13 cellular contexts compared by ENCODE assay signal in the genomic region with DNA sequence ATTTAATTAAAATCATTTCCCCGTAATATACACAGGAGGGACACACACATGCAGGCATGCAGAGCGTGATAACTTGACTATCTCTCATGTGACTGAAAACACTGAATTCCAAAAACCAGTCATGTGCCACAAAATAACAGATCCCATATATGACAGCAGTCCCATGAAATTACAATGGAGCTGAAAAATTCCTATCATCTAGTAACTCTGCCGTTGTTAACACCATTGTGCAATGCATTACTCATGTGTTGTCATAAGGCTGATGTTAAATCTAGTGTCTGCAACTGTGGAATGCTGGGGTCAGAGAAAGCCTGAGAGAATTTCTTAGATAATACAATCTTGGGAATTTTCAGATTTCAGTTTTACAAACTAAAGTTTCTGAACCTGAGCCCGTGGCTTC.
DNase-seq lines count a peak whose midpoint lies in the region; ATAC-seq and TF ChIP-seq lines count a peak whose summit lies in the region.
"Had no signal": no experiment of that assay in that cellular context is flagged by ENCODE, and none has a peak within 500 bp of the region (broad histone marks: within the 10 kb centered on the region; RNA-seq: fewer than 3 reads in every experiment).

No MANE protein-coding gene starts in this region.

- no peaks in the 10 kb centered on the region for H3K9me3 Mint-ChIP-seq in natural killer cell

- no peak overlapping the region for H2BK15ac ChIP-seq in neuronal stem cell (ENCODE audit: low read length)

- no peak overlapping the region for H3K4me3 Mint-ChIP-seq in natural killer cell

- no peak for TF ChIP-seq CTCF in fibroblast of the aortic adventitia (IDR thresholded peaks at IDR 0.05; ENCODE audit: insufficient read depth, low read length)
- no peak for TF ChIP-seq CTCF in natural killer cell (IDR thresholded peaks at IDR 0.05)

- H2BK5ac ChIP-seq in neuronal stem cell (ENCODE audit: low read length), result no peak overlapping the region

- no peak overlapping the region for H4K91ac ChIP-seq in neuronal stem cell (ENCODE audit: low read depth, low read length, poor library complexity)

- DNase-seq in GM23248, result peak; percentile 93
- DNase-seq in SJSA1 (ENCODE audit: low read depth in 1 of 2, low spot score in 2 of 2), result peak in 1 of 2 experiments; percentile 86
- DNase-seq in fibroblast of the aortic adventitia (ENCODE audit: low read depth), result peak; percentile 99
- DNase-seq in retina, result peak; percentile 9
- DNase-seq in neuronal stem cell (ENCODE audit: low spot score), result no peak
- DNase-seq in natural killer cell, result no peak
- no peak for DNase-seq in activated effector memory CD4-positive, alpha-beta T cell treated with anti-CD3 and anti-CD28 coated beads, Interleukin-2, amount 50 U/mL, for 16 hours
- no peak for DNase-seq in GM19238 (ENCODE audit: insufficient read length, low spot score)
- DNase-seq: activated CD8-positive, alpha-beta memory T cell treated with anti-CD3 and anti-CD28 coated beads, Interleukin-2, amount 50 U/mL, for 4 hours; colonic mucosa; NCI-H1417 treated with DMSO at 0.1 percent for 48 hours; SJCRH30; stimulated activated naive CD4-positive, alpha-beta T cell treated with Interleukin-2 at 50 U/mL for 16 hours had no signal

- H3K4me3 ChIP-seq in GM23248 (peak overlapping the region; percentile 38; the same call in 1 of the 2 replicates), SJSA1 (no peak overlapping the region), fibroblast of the aortic adventitia (ENCODE audit: low read depth, low read length) (no peak overlapping the region), neuronal stem cell (ENCODE audit: low read length in 2 of 2) (no peak overlapping the region)
- H3K4me3 ChIP-seq: colonic mucosa, SJCRH30 had no signal

- no peaks in the 10 kb centered on the region for H3K36me3 ChIP-seq in GM23248 (ENCODE audit: low read depth)
- H3K36me3 ChIP-seq in SJSA1, result no peaks in the 10 kb centered on the region
- H3K36me3 ChIP-seq in neuronal stem cell (replicated peaks in 1 of 2; ENCODE audit: control insufficient read depth in 2 of 2, insufficient read depth in 2 of 2, low read length in 2 of 2), result no peaks in the 10 kb centered on the region
- H3K36me3 ChIP-seq: colonic mucosa, SJCRH30 had no signal

- H3K27ac ChIP-seq in GM23248, result peak overlapping the region; percentile 82
- H3K27ac ChIP-seq in SJSA1, result peak overlapping the region; percentile 88
- no peak overlapping the region for H3K27ac ChIP-seq in neuronal stem cell (replicated peaks; ENCODE audit: low read length)
- H3K27ac ChIP-seq: colonic mucosa, SJCRH30 had no signal

- no peak overlapping the region for H3K4ac ChIP-seq in neuronal stem cell (ENCODE audit: low read length)

- H3K14ac ChIP-seq in neuronal stem cell (ENCODE audit: low read length), result no peak overlapping the region

- H3K9me2 ChIP-seq in GM23248 (ENCODE audit: insufficient read depth), result no peaks in the 10 kb centered on the region

- H3K27ac Mint-ChIP-seq in natural killer cell, result no peak overlapping the region

- no peak overlapping the region for H2AK5ac ChIP-seq in neuronal stem cell (ENCODE audit: low read depth, low read length)

- no peaks in the 10 kb centered on the region for H3K36me3 Mint-ChIP-seq in natural killer cell

- H3K9ac ChIP-seq in GM23248, result peak overlapping the region; percentile 56
- H3K9ac ChIP-seq in neuronal stem cell (ENCODE audit: low read depth, low read length, poor library complexity), result no peak overlapping the region

- peaks cover 17% of the 10 kb centered on the region for H3F3A ChIP-seq in GM23248 (ENCODE audit: insufficient read depth)

- H2BK120ac ChIP-seq in neuronal stem cell (ENCODE audit: low read depth, low read length), result no peak overlapping the region

- H3K27me3 ChIP-seq in GM23248 (replicated peaks; ENCODE audit: insufficient read depth) (no peaks in the 10 kb centered on the region), SJSA1 (replicated peaks) (no peaks in the 10 kb centered on the region), neuronal stem cell (ENCODE audit: control insufficient read depth in 3 of 3, insufficient read depth in 3 of 3, low read depth in 1 of 3, low read length in 3 of 3) (no peaks in the 10 kb centered on the region)
- H3K27me3 ChIP-seq: colonic mucosa, SJCRH30 had no signal

- 14 to 24% methylated on average over 4 of the region's 4 CpGs for WGBS in GM23248 (ENCODE audit: low coverage in 1 of 2, low lambda C conversion rate in 2 of 2, missing lambda C conversion rate in 2 of 2), 2 experiments
- WGBS in neuronal stem cell (ENCODE audit: extremely low coverage in 2 of 2, insufficient read length in 2 of 2, insufficient replicate concordance in 1 of 2), 2 donors, result no CpG with 5 or more reads among the region's 4 CpGs

- H3K23ac ChIP-seq in neuronal stem cell (ENCODE audit: low read depth, low read length, poor library complexity), result no peak overlapping the region

- ATAC-seq in natural killer cell, result no peak

- H2BK12ac ChIP-seq in neuronal stem cell (ENCODE audit: low read length), result no peak overlapping the region

- no peaks in the 10 kb centered on the region for H3K79me1 ChIP-seq in neuronal stem cell (ENCODE audit: low read depth, low read length)

- no peaks in the 10 kb centered on the region for H3K4me1 Mint-ChIP-seq in natural killer cell

- H4K8ac ChIP-seq in neuronal stem cell (ENCODE audit: low read depth, low read length), result no peak overlapping the region

- intact Hi-C loops in natural killer cell (cut with micrococcal nuclease), result no loop called here

- H2AFZ ChIP-seq in GM23248 (no peak overlapping the region), neuronal stem cell (ENCODE audit: low read length) (no peak overlapping the region)

- peaks cover 15% of the 10 kb centered on the region for H3K4me1 ChIP-seq in GM23248 (ENCODE audit: insufficient read depth)
- H3K4me1 ChIP-seq in SJSA1 (replicated peaks), result peaks cover 14% of the 10 kb centered on the region
- peaks cover 10 to 11% of the 10 kb centered on the region in 2 donors for H3K4me1 ChIP-seq in neuronal stem cell (ENCODE audit: control insufficient read depth in 2 of 2, insufficient read depth in 1 of 2, low read depth in 1 of 2, low read length in 2 of 2)
- H3K4me1 ChIP-seq: colonic mucosa, SJCRH30 had no signal

- H3K27me3 Mint-ChIP-seq in natural killer cell (ENCODE audit: low read depth in 2 of 2), result no peaks in the 10 kb centered on the region

- H3K18ac ChIP-seq in neuronal stem cell (ENCODE audit: low read length), result no peak overlapping the region

- in situ Hi-C loops in GM23248 (cut with MboI), result no loop called here

- H4K20me1 ChIP-seq in GM23248 (ENCODE audit: insufficient read depth), result no peaks in the 10 kb centered on the region

- H3K79me2 ChIP-seq in GM23248 (ENCODE audit: insufficient read depth), result no peaks in the 10 kb centered on the region

- H3K4me2 ChIP-seq in GM23248 (ENCODE audit: unreplicated experiment) (peak overlapping the region; percentile 77), neuronal stem cell (ENCODE audit: insufficient read depth, low read length, poor library complexity, severe bottlenecking) (no peak overlapping the region)

- no peaks in the 10 kb centered on the region for H3K9me3 ChIP-seq in GM23248 (ENCODE audit: low read depth)
- no peaks in the 10 kb centered on the region for H3K9me3 ChIP-seq in SJSA1 (replicated peaks)
- no peaks in the 10 kb centered on the region for H3K9me3 ChIP-seq in neuronal stem cell (replicated peaks in 1 of 2; ENCODE audit: control insufficient read depth in 2 of 2, insufficient read depth in 1 of 2, low read depth in 1 of 2, low read length in 2 of 2)
- H3K9me3 ChIP-seq: colonic mucosa, SJCRH30 had no signal

Comparison
In these comparisons a context has a peak if more than half of its experiments do, and no peak if none do; other contexts are left out.
1. DNase-seq: peak in GM23248 (single experiment), fibroblast of the aortic adventitia (single experiment) and retina (single experiment); none in neuronal stem cell (single experiment), natural killer cell (single experiment), activated effector memory CD4-positive, alpha-beta T cell treated with anti-CD3 and anti-CD28 coated beads, Interleukin-2, amount 50 U/mL, for 16 hours (single experiment) and GM19238 (single experiment).